8 cellular contexts compared by ENCODE assay signal in genomic region chr19:18470153-18470552, GRCh38. TPM values are rescaled to one million over a fixed set of nuclear protein-coding genes. Genes with fewer than 3 reads are reported as not detected.
DNase-seq lines count a peak whose midpoint lies in the region; ATAC-seq and TF ChIP-seq lines count a peak whose summit lies in the region.

No MANE protein-coding gene starts in this region.

- H3K27ac Mint-ChIP-seq in chondrocyte (ENCODE audit: unreplicated experiment) = peak overlapping the region; percentile 5
- no peak overlapping the region for H3K27ac Mint-ChIP-seq in neural crest cell (ENCODE audit: unreplicated experiment)

- peak; percentile 64 for TF ChIP-seq CTCF in chondrocyte (IDR thresholded peaks at IDR 0.05)
- peak; percentile 52 for TF ChIP-seq CTCF in neural crest cell (conservative IDR thresholded peaks at IDR 0.05)

- H3K36me3 Mint-ChIP-seq in chondrocyte (ENCODE audit: low read depth) (no peaks in the 10 kb centered on the region), neural crest cell (ENCODE audit: low read depth) (no peaks in the 10 kb centered on the region)

- no peaks in the 10 kb centered on the region for H3K27me3 Mint-ChIP-seq in chondrocyte (ENCODE audit: low read depth)
- H3K27me3 Mint-ChIP-seq in neural crest cell (ENCODE audit: low read depth) = no peaks in the 10 kb centered on the region

- TF ChIP-seq EP300 in Ishikawa (IDR thresholded peaks at IDR 0.05; ENCODE audit: borderline replicate concordance) = no peak

- no peak for TF ChIP-seq POLR2A in GM18505 (IDR thresholded peaks at IDR 0.05; ENCODE audit: borderline replicate concordance, extremely low read depth, insufficient read depth, insufficient read length)

- peak; percentile 57 for TF ChIP-seq RAD21 in Ishikawa (IDR thresholded peaks at IDR 0.05; ENCODE audit: low read depth)

- H3K4me1 Mint-ChIP-seq in chondrocyte (ENCODE audit: low read depth) (peaks cover 42% of the 10 kb centered on the region), neural crest cell (no peaks in the 10 kb centered on the region)

- peak; percentile 69 for DNase-seq in ELF-1 (ENCODE audit: low read depth, low spot score)
- no peak for DNase-seq in chondrocyte (ENCODE audit: low spot score)
- DNase-seq in neural crest cell (ENCODE audit: low read depth, low spot score) = peak; percentile 37
- no peak for DNase-seq in NCI-H510A treated with DMSO at 0.1 percent for 48 hours (lab: John Stamatoyannopoulos, UW)

- H3K9me3 Mint-ChIP-seq in chondrocyte (ENCODE audit: low read depth) (no peaks in the 10 kb centered on the region), neural crest cell (no peaks in the 10 kb centered on the region)

- ATAC-seq in GM18505 (IDR thresholded peaks at IDR 0.05; ENCODE audit: unreplicated experiment) (no peak), esophagus mucosa (no peak), HG02623 (IDR thresholded peaks at IDR 0.05; ENCODE audit: unreplicated experiment) (no peak)

- no peak overlapping the region for H3K4me3 Mint-ChIP-seq in chondrocyte (ENCODE audit: unreplicated experiment)
- H3K4me3 Mint-ChIP-seq in neural crest cell = no peak overlapping the region

TF ChIP-seq in Ishikawa, 13 proteins besides CTCF, POLR2A, EP300 and RAD21:
- TF ChIP-seq CREB1 (IDR thresholded peaks at IDR 0.05; ENCODE audit: low read depth) (no peak), ZBTB7A (IDR thresholded peaks at IDR 0.05; ENCODE audit: low read depth) (0 out of 2 replicates have a peak, but pooled peaks have one; percentile 66), USF1 (IDR thresholded peaks at IDR 0.05) (no peak), TCF12 (IDR thresholded peaks at IDR 0.05; ENCODE audit: low read depth) (no peak), NFIC (IDR thresholded peaks at IDR 0.05) (peak; percentile 79; the same call in 1 of the 2 replicates), TEAD4 (IDR thresholded peaks at IDR 0.05) (no peak)
- TF ChIP-seq, protein P1, sequence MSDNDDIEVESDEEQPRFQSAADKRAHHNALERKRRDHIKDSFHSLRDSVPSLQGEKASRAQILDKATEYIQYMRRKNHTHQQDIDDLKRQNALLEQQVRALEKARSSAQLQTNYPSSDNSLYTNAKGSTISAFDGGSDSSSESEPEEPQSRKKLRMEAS (IDR thresholded peaks at IDR 0.05) = no peak

RNA-seq across cellular contexts. Expression of gene ISYNA1, which starts 32.2 kb away (rescaled TPM):
- total RNA-seq in chondrocyte (56.5 to 213 TPM (median 208 TPM) in 3 replicates), neural crest cell (251 and 254 TPM in 2 replicates), esophagus mucosa (8.5 TPM)

RNA-seq across cellular contexts. Expression of gene SSBP4, which starts 51.0 kb away (rescaled TPM):
- total RNA-seq in chondrocyte (54.8 to 72.3 TPM (median 56.3 TPM) in 3 replicates), neural crest cell (68.0 and 71.8 TPM in 2 replicates), esophagus mucosa (15.7 TPM)

RNA-seq across cellular contexts. Expression of gene ELL, which starts 51.7 kb away (rescaled TPM):
- 12.4 to 14.0 TPM (median 13.0 TPM) in 3 replicates for total RNA-seq in chondrocyte
- total RNA-seq in neural crest cell = 11.1 and 14.2 TPM in 2 replicates
- 7.5 TPM for total RNA-seq in esophagus mucosa

Comparison
In these comparisons a context has a peak if more than half of its experiments do, and no peak if none do; other contexts are left out.
1. DNase-seq: peak in ELF-1 (single experiment) and neural crest cell (single experiment); none in chondrocyte (single experiment) and NCI-H510A treated with DMSO at 0.1 percent for 48 hours (single experiment).